8 cellular contexts compared by ENCODE assay signal in genomic region chr2:25674003-25674362, GRCh38. TPM values are rescaled to one million over a fixed set of nuclear protein-coding genes. Genes with fewer than 3 reads are reported as not detected.
DNase-seq lines count a peak whose midpoint lies in the region; ATAC-seq, FAIRE-seq and TF ChIP-seq lines count a peak whose summit lies in the region.

No MANE protein-coding gene starts in this region.

- H2AFZ ChIP-seq in OCI-LY7 (ENCODE audit: low read length) (peak overlapping the region; percentile 99), trophoblast cell (ENCODE audit: insufficient read depth, low read length, poor library complexity) (peak overlapping the region; percentile 92)

- H4K20me1 ChIP-seq in OCI-LY7 (ENCODE audit: insufficient read depth, low read length) = no peaks in the 10 kb centered on the region

- no peak for ATAC-seq in left colon

- H3K9me2 ChIP-seq in OCI-LY7 (ENCODE audit: insufficient read depth, low read length) = no peaks in the 10 kb centered on the region

- H3K9ac ChIP-seq in trophoblast cell (ENCODE audit: low read length) = no peak overlapping the region

- H3K9me3 ChIP-seq in OCI-LY7 (ENCODE audit: low read length) (no peaks in the 10 kb centered on the region), trophoblast cell (ENCODE audit: insufficient read depth, low read depth, low read length) (no peaks in the 10 kb centered on the region)

- CTCF ChIA-PET in Calu3 (lab: Charles Lee) (interaction anchor here (0.6 to 2.5 kb wide), 4 partner anchors 9 to 327 kb away, joined by 3 to 10 read pairs (median 4); no protein-coding TSS in a partner anchor), OCI-LY7 (lab: Charles Lee; ENCODE audit: unreplicated experiment) (no interaction called here)

- peak overlapping the region; percentile 11 for H3K14ac ChIP-seq in trophoblast cell (ENCODE audit: low read length)

- no peak for FAIRE-seq in H54 (lab: Jason Lieb, UNC)

- H2BK5ac ChIP-seq in trophoblast cell (ENCODE audit: low read depth, low read length, poor library complexity) = no peak overlapping the region

- peak overlapping the region; percentile 81 for H4K12ac ChIP-seq in trophoblast cell (ENCODE audit: low read depth, low read length)

- H2AK5ac ChIP-seq in trophoblast cell (ENCODE audit: low read length) = no peak overlapping the region

- no peak overlapping the region for H3K23ac ChIP-seq in trophoblast cell (ENCODE audit: low read length)

- H4K8ac ChIP-seq in trophoblast cell (ENCODE audit: low read depth, low read length) = peak overlapping the region; percentile 81

- no peak for TF ChIP-seq POLR2A in H54 (IDR thresholded peaks at IDR 0.05; ENCODE audit: low read depth, low read length)

- no CpG with 5 or more reads among the region's 18 CpGs for WGBS in trophoblast cell (ENCODE audit: extremely low coverage, insufficient coverage, insufficient read length)

- BruUV-seq in Calu3 (replicated peaks; lab: Mats Ljungman, UMichigan) = no TSS peak
- BruUV-seq in OCI-LY7 (replicated peaks; lab: Mats Ljungman, UMichigan) = no TSS peak

- peaks cover 21% of the 10 kb centered on the region for H3K27me3 Mint-ChIP-seq in Calu3 (ENCODE audit: unreplicated experiment)

- POLR2A ChIA-PET in OCI-LY7 (lab: Charles Lee) = interaction anchor here (0.7 to 1.8 kb wide), 4 partner anchors 17 to 204 kb away, joined by 3 to 7 read pairs (median 4); partner anchors contain the start of gene ASXL2

- H3K4me3 ChIP-seq in OCI-LY7 (ENCODE audit: low read depth, low read length, poor library complexity, severe bottlenecking) (peak overlapping the region; percentile 73), epithelial cell of proximal tubule (ENCODE audit: low read depth, low read length) (peak overlapping the region; percentile 51), trophoblast cell (ENCODE audit: low read depth, low read length) (peak overlapping the region; percentile 68)

- peak overlapping the region; percentile 88 for H3K4me3 Mint-ChIP-seq in Calu3 (ENCODE audit: low read depth, unreplicated experiment)

- intact Hi-C loops in Calu3 (cut with micrococcal nuclease; ENCODE audit: unreplicated experiment) = no loop called here
- intact Hi-C loops in OCI-LY7 (cut with micrococcal nuclease; ENCODE audit: unreplicated experiment) = loop anchor here (10.0 kb wide), 1 partner anchor 361 kb away; the partner anchor contains the start of gene RAB10
- intact Hi-C loops in left colon (cut with DNase I, micrococcal nuclease) = no loop called here

- peaks cover 25% of the 10 kb centered on the region for H3K36me3 Mint-ChIP-seq in Calu3 (ENCODE audit: insufficient read depth, unreplicated experiment)

- no peak overlapping the region for H3K18ac ChIP-seq in trophoblast cell (ENCODE audit: low read length)

- no peak overlapping the region for H3K4ac ChIP-seq in trophoblast cell (ENCODE audit: low read depth, low read length)

- no peaks in the 10 kb centered on the region for H3K36me3 ChIP-seq in OCI-LY7 (ENCODE audit: insufficient read depth, low read length)
- H3K36me3 ChIP-seq in trophoblast cell (ENCODE audit: control insufficient read depth in 1 of 2, insufficient read depth in 2 of 2, low read length in 2 of 2) = no peaks in the 10 kb centered on the region

- H3K79me2 ChIP-seq in OCI-LY7 (ENCODE audit: insufficient read depth, low read depth, low read length) = peaks cover 13% of the 10 kb centered on the region; the same call in 1 of the 2 replicates
- peaks cover 4% of the 10 kb centered on the region for H3K79me2 ChIP-seq in trophoblast cell (ENCODE audit: control insufficient read depth, insufficient read depth, low read length, poor library complexity)

- H2BK12ac ChIP-seq in trophoblast cell (ENCODE audit: low read length) = no peak overlapping the region

- H3K4me2 ChIP-seq in OCI-LY7 (ENCODE audit: low read length) = peak overlapping the region; percentile 93
- H3K4me2 ChIP-seq in trophoblast cell (ENCODE audit: low read length) = peak overlapping the region; percentile 79

- DNase-seq in Calu3 (no peak), OCI-LY7 (ENCODE audit: low spot score) (no peak), epithelial cell of proximal tubule (ENCODE audit: low read depth) (no peak), trophoblast cell (no peak), H54 (ENCODE audit: insufficient read length, low spot score) (no peak), SIG-M5 (lab: John Stamatoyannopoulos, UW) (no peak), NCI-H345 treated with DMSO at 0.1 percent for 48 hours (lab: John Stamatoyannopoulos, UW; ENCODE audit: unreplicated experiment) (no peak), left colon (no peak)

- H3K27ac ChIP-seq in OCI-LY7 (ENCODE audit: low read depth, low read length, poor library complexity, severe bottlenecking) = no peak overlapping the region
- H3K27ac ChIP-seq in trophoblast cell (ENCODE audit: low read depth, low read length) = no peak overlapping the region

- H2BK120ac ChIP-seq in trophoblast cell (ENCODE audit: insufficient read depth, low read length, poor library complexity) = no peak overlapping the region

- no peaks in the 10 kb centered on the region for H3K9me3 Mint-ChIP-seq in Calu3 (ENCODE audit: low read depth, unreplicated experiment)

- no peak for TF ChIP-seq CTCF in Calu3 (IDR thresholded peaks at IDR 0.05; ENCODE audit: unreplicated experiment)
- TF ChIP-seq CTCF in OCI-LY7 (conservative IDR thresholded peaks at IDR 0.05; ENCODE audit: low read length) = no peak
- TF ChIP-seq CTCF in epithelial cell of proximal tubule (conservative IDR thresholded peaks at IDR 0.05; ENCODE audit: low read depth, low read length) = no peak

- peaks cover 6% of the 10 kb centered on the region for H3K27me3 ChIP-seq in trophoblast cell (ENCODE audit: insufficient read depth, low read length)

- peaks cover 20% of the 10 kb centered on the region for H3K4me1 Mint-ChIP-seq in Calu3 (ENCODE audit: low read depth, unreplicated experiment)

- H3K79me1 ChIP-seq in trophoblast cell (ENCODE audit: low read length) = peaks cover 4% of the 10 kb centered on the region

- H4K91ac ChIP-seq in trophoblast cell (ENCODE audit: low read depth, low read length) = no peak overlapping the region

- H3K27ac Mint-ChIP-seq in Calu3 (ENCODE audit: unreplicated experiment) = peak overlapping the region; percentile 60

- H3K4me1 ChIP-seq in OCI-LY7 (ENCODE audit: insufficient read depth, low read length, poor library complexity, severe bottlenecking) (peaks cover 14% of the 10 kb centered on the region), trophoblast cell (ENCODE audit: control insufficient read depth in 1 of 2, insufficient read depth in 2 of 2, low read length in 2 of 2) (peaks cover 0 to 3% of the 10 kb centered on the region in 2 experiments)

RNA-seq across cellular contexts. Expression of gene DTNB, which starts 0.6 kb away (rescaled TPM):
- 17.3 and 27.3 TPM in 2 replicates for total RNA-seq in Calu3 (2022)
- total RNA-seq in OCI-LY7 (2014; rRNA removed; shearing (Covaris generic)) = 9.3 and 16.1 TPM in 2 replicates
- total RNA-seq in OCI-LY7 (2022) = 28.3 and 32.2 TPM in 2 replicates
- 4.8 and 5.6 TPM in 2 replicates for total RNA-seq in epithelial cell of proximal tubule
- polyA plus RNA-seq in trophoblast cell (2013) = 6.2 and 6.6 TPM in 2 replicates
- total RNA-seq in left colon = 1 to 10 TPM; 5.0 to 6.9 TPM
